In genomic region chr21:28794341-28794970, GRCh38 we compare ENCODE assay signal across 27 cellular contexts.
DNase-seq lines count a peak whose midpoint lies in the region; ATAC-seq, FAIRE-seq and TF ChIP-seq lines count a peak whose summit lies in the region.
"Had no signal": no experiment of that assay in that cellular context is flagged by ENCODE, and none has a peak within 500 bp of the region (broad histone marks: within the 10 kb centered on the region; RNA-seq: fewer than 3 reads in every experiment).

No MANE protein-coding gene starts in this region.

- peak; percentile 74 for FAIRE-seq in urothelium cell line (lab: Jason Lieb, UNC)
- FAIRE-seq: astrocyte, islet of Langerhans had no signal

- H3K9me3 Mint-ChIP-seq in natural killer cell (no peaks in the 10 kb centered on the region), immature natural killer cell (no peaks in the 10 kb centered on the region)
- H3K9me3 Mint-ChIP-seq in natural killer cell treated with Interleukin-12 subunit alpha and Interleukin-12 subunit beta and Interleukin-15 and Interleukin-18, amount 100 ng/mL, for 72 hours: no peaks in the 10 kb centered on the region
- H3K9me3 Mint-ChIP-seq: memory B cell had no signal

- no peaks in the 10 kb centered on the region for H3K27me3 Mint-ChIP-seq in natural killer cell (ENCODE audit: low read depth in 2 of 2)
- H3K27me3 Mint-ChIP-seq in natural killer cell treated with Interleukin-12 subunit alpha and Interleukin-12 subunit beta and Interleukin-15 and Interleukin-18, amount 100 ng/mL, for 72 hours: no peaks in the 10 kb centered on the region
- peaks cover 0 to 3% (median 0%) of the 10 kb centered on the region in 3 donors for H3K27me3 Mint-ChIP-seq in immature natural killer cell (ENCODE audit: low read depth in 3 of 3)
- H3K27me3 Mint-ChIP-seq: CD4-positive, alpha-beta memory T cell; dendritic cell treated with granulocyte-macrophage colony-stimulating factor and Interleukin-4, amounts not matched to agents 40 ng/mL and 50 ng/mL, for 4 days; memory B cell had no signal

- H3K27ac Mint-ChIP-seq in natural killer cell (peak overlapping the region; percentile 42 to 61), immature natural killer cell (peak overlapping the region in 5 of 6 donors; percentile 2 to 55 (median 28))
- peak overlapping the region in 1 of 2 donors; percentile 59 for H3K27ac Mint-ChIP-seq in natural killer cell treated with Interleukin-12 subunit alpha and Interleukin-12 subunit beta and Interleukin-15 and Interleukin-18, amount 100 ng/mL, for 72 hours
- H3K27ac Mint-ChIP-seq: CD4-positive, alpha-beta memory T cell; dendritic cell treated with granulocyte-macrophage colony-stimulating factor and Interleukin-4, amounts not matched to agents 40 ng/mL and 50 ng/mL, for 4 days; memory B cell had no signal

- TF ChIP-seq CTCF in natural killer cell (IDR thresholded peaks at IDR 0.05): no peak

- peaks cover 47% of the 10 kb centered on the region in 2 donors for H3K4me1 Mint-ChIP-seq in natural killer cell
- H3K4me1 Mint-ChIP-seq in natural killer cell treated with Interleukin-12 subunit alpha and Interleukin-12 subunit beta and Interleukin-15 and Interleukin-18, amount 100 ng/mL, for 72 hours (ENCODE audit: low read depth in 2 of 2): peaks cover 23 to 29% of the 10 kb centered on the region in 2 donors
- peaks cover 42 to 48% of the 10 kb centered on the region in 2 donors for H3K4me1 Mint-ChIP-seq in immature natural killer cell

- no peak for ATAC-seq in natural killer cell
- ATAC-seq in natural killer cell treated with Interleukin-12 subunit alpha and Interleukin-12 subunit beta and Interleukin-15 and Interleukin-18, amount 100 ng/mL, for 72 hours: no peak
- ATAC-seq: left lobe of liver, right lobe of liver had no signal

- intact Hi-C loops in natural killer cell (cut with micrococcal nuclease): no loop called here

- H3K36me3 Mint-ChIP-seq in natural killer cell (no peaks in the 10 kb centered on the region), immature natural killer cell (peaks cover 0 to 13% (median 5%) of the 10 kb centered on the region in 3 donors)
- H3K36me3 Mint-ChIP-seq in natural killer cell treated with Interleukin-12 subunit alpha and Interleukin-12 subunit beta and Interleukin-15 and Interleukin-18, amount 100 ng/mL, for 72 hours: no peaks in the 10 kb centered on the region

- no peak overlapping the region for H3K4me3 Mint-ChIP-seq in natural killer cell
- no peak overlapping the region for H3K4me3 Mint-ChIP-seq in natural killer cell treated with Interleukin-12 subunit alpha and Interleukin-12 subunit beta and Interleukin-15 and Interleukin-18, amount 100 ng/mL, for 72 hours
- H3K4me3 Mint-ChIP-seq in immature natural killer cell: no peak overlapping the region
- H3K4me3 Mint-ChIP-seq: CD4-positive, alpha-beta memory T cell; dendritic cell treated with granulocyte-macrophage colony-stimulating factor and Interleukin-4, amounts not matched to agents 40 ng/mL and 50 ng/mL, for 4 days; memory B cell had no signal

- DNase-seq in natural killer cell (no peak), dermis blood vessel endothelial cell (peak; percentile 20), immature natural killer cell (no peak), urothelium cell line (ENCODE audit: low spot score) (no peak), hypothalamus (lab: John Stamatoyannopoulos, UW) (no peak), DMS153 (lab: John Stamatoyannopoulos, UW) (no peak), NCI-H1105 treated with DMSO at 0.1 percent for 48 hours (lab: John Stamatoyannopoulos, UW) (no peak)
- no peak for DNase-seq in natural killer cell treated with Interleukin-12 subunit alpha and Interleukin-12 subunit beta and Interleukin-15 and Interleukin-18, amount 100 ng/mL, for 72 hours (ENCODE audit: low spot score)
- DNase-seq: activated CD4-positive, alpha-beta T cell treated with anti-CD3 and anti-CD28 coated beads, Interleukin-2, amount 50 U/mL, for 48 hours; activated CD4-positive, CD25-positive, alpha-beta regulatory T cell treated with anti-CD3 and anti-CD28 coated beads, Interleukin-2, amount 50 U/mL, for 72 hours; activated gamma-delta T cell treated with Interleukin-2 at 50 U/mL for 16 hours; activated T-cell treated with anti-CD3 and anti-CD28 coated beads, Interleukin-2, amount 50 U/mL, for 48 hours; CD4-positive, alpha-beta memory T cell; central memory CD4-positive, alpha-beta T cell; HCEC 1CT; Kasumi-1; MV-4-11; NCI-H1436 treated with DMSO at 0.1 percent for 48 hours; right lobe of liver; stimulated activated CD8-positive, alpha-beta memory T cell treated with anti-CD3 and anti-CD28 coated beads, Interleukin-4, amount 100 ng/mL, for 48 hours; stomach; tibial artery had no signal
